Comparison of ENCODE assay signal across 17 cellular contexts in genomic region chr2:143480586-143481230, GRCh38.
DNase-seq lines count a peak whose midpoint lies in the region; ATAC-seq and TF ChIP-seq lines count a peak whose summit lies in the region.
"Had no signal": no experiment of that assay in that cellular context is flagged by ENCODE, and none has a peak within 500 bp of the region (broad histone marks: within the 10 kb centered on the region; RNA-seq: fewer than 3 reads in every experiment).

No MANE protein-coding gene starts in this region.

- H3K36me3 ChIP-seq in sigmoid colon: no peaks in the 10 kb centered on the region
- no peaks in the 10 kb centered on the region for H3K36me3 ChIP-seq in OCI-LY7 (ENCODE audit: insufficient read depth, low read length)
- H3K36me3 ChIP-seq: ovary, WERI-Rb-1 had no signal

- intact Hi-C loops in Right ventricle myocardium inferior (cut with DNase I) (loop anchor here (5.0 kb wide), 1 partner anchor 48 kb away; no protein-coding TSS in a partner anchor), cardiac septum (cut with DNase I) (loop anchor here (10.0 kb wide), 1 partner anchor 1634 kb away; no protein-coding TSS in a partner anchor), right cardiac atrium (cut with DNase I) (loop anchor here in 1 of 4 donors (5.0 kb wide), 1 partner anchor 48 kb away; no protein-coding TSS in a partner anchor), sigmoid colon (cut with DNase I) (no loop called here), OCI-LY7 (cut with micrococcal nuclease; ENCODE audit: unreplicated experiment) (loop anchor here (10.0 kb wide), 1 partner anchor 1726 kb away; no protein-coding TSS in a partner anchor)

- TF ChIP-seq POLR2A in sigmoid colon (IDR thresholded peaks at IDR 0.05): no peak

- peak; percentile 51 for ATAC-seq in Right ventricle myocardium inferior
- peak; percentile 12 to 46 for ATAC-seq in right cardiac atrium
- ATAC-seq in HG03432 (IDR thresholded peaks at IDR 0.05; ENCODE audit: unreplicated experiment): no peak
- ATAC-seq: A549; activated CD8-positive, alpha-beta memory T cell treated with anti-CD3 and anti-CD28 coated beads, Interleukin-2, amount 10 ng/mL, durations not matched to agents 7 days and 5 days; esophagus mucosa; PC-3 had no signal

- 0 out of 2 replicates have a peak, but pooled peaks cover 3% of the 10 kb centered on the region for H3K9me2 ChIP-seq in OCI-LY7 (ENCODE audit: insufficient read depth, low read length)

- H2AFZ ChIP-seq in OCI-LY7 (ENCODE audit: low read length): no peak overlapping the region

- CTCF ChIA-PET in OCI-LY7 (lab: Charles Lee; ENCODE audit: unreplicated experiment): no interaction called here

- no peaks in the 10 kb centered on the region for H3K79me2 ChIP-seq in OCI-LY7 (ENCODE audit: insufficient read depth, low read depth, low read length)

- no peaks in the 10 kb centered on the region for H4K20me1 ChIP-seq in OCI-LY7 (ENCODE audit: insufficient read depth, low read length)

- H3K4me1 ChIP-seq in right cardiac atrium (ENCODE audit: control insufficient read depth, insufficient read depth, low read length): no peaks in the 10 kb centered on the region
- H3K4me1 ChIP-seq in sigmoid colon: no peaks in the 10 kb centered on the region
- H3K4me1 ChIP-seq in OCI-LY7 (ENCODE audit: insufficient read depth, low read length, poor library complexity, severe bottlenecking): no peaks in the 10 kb centered on the region
- H3K4me1 ChIP-seq: A549 had no signal

- no peaks in the 10 kb centered on the region for H3K27me3 ChIP-seq in right cardiac atrium (ENCODE audit: control insufficient read depth, insufficient read depth)
- H3K27me3 ChIP-seq in sigmoid colon: no peaks in the 10 kb centered on the region
- H3K27me3 ChIP-seq: ovary had no signal

- TF ChIP-seq CTCF in sigmoid colon (IDR thresholded peaks at IDR 0.05): no peak
- TF ChIP-seq CTCF in OCI-LY7 (conservative IDR thresholded peaks at IDR 0.05; ENCODE audit: low read length): no peak

- 48% methylated on average over 2 of the region's 2 CpGs for WGBS in right cardiac atrium
- WGBS in sigmoid colon, 2 donors: 54 to 68% methylated on average over 2 of the region's 2 CpGs

- BruUV-seq in OCI-LY7 (replicated peaks; lab: Mats Ljungman, UMichigan): no TSS peak

- TF ChIP-seq EP300 in sigmoid colon (IDR thresholded peaks at IDR 0.05): no peak

- H3K4me3 ChIP-seq in right cardiac atrium (ENCODE audit: low read length) (no peak overlapping the region), sigmoid colon (no peak overlapping the region), OCI-LY7 (ENCODE audit: low read depth, low read length, poor library complexity, severe bottlenecking) (no peak overlapping the region)
- H3K4me3 ChIP-seq: A549, ovary had no signal

- DNase-seq in Right ventricle myocardium inferior (ENCODE audit: missing footprints): no peak
- no peak for DNase-seq in cardiac septum (ENCODE audit: low spot score)
- no peak for DNase-seq in right cardiac atrium
- DNase-seq in sigmoid colon: no peak
- no peak for DNase-seq in NCI-H69 (lab: John Stamatoyannopoulos, UW)
- DNase-seq in OCI-LY7 (ENCODE audit: low spot score): no peak
- no peak for DNase-seq in stimulated activated CD4-positive, alpha-beta T cell treated with anti-CD3 and anti-CD28 coated beads, Interleukin-1b, Interleukin-23, amount 100 ng/mL, for 48 hours
- DNase-seq: activated CD8-positive, alpha-beta memory T cell treated with anti-CD3 and anti-CD28 coated beads, Interleukin-2, amount 10 ng/mL, durations not matched to agents 7 days and 5 days; activated naive CD4-positive, alpha-beta T cell treated with anti-CD3 and anti-CD28 coated beads, Interleukin-2, amount 50 U/mL, for 16 hours; GDM1; PC-3; stimulated activated CD4-positive, alpha-beta T cell treated with anti-CD3 and anti-CD28 coated beads, Interleukin-4, amount 100 ng/mL, for 1 hour; WERI-Rb-1 had no signal

- no peaks in the 10 kb centered on the region for H3K9me3 ChIP-seq in right cardiac atrium (ENCODE audit: control insufficient read depth, low read length)
- H3K9me3 ChIP-seq in sigmoid colon: no peaks in the 10 kb centered on the region
- H3K9me3 ChIP-seq in OCI-LY7 (ENCODE audit: low read length): no peaks in the 10 kb centered on the region
- H3K9me3 ChIP-seq: A549, ovary had no signal

- POLR2A ChIA-PET in OCI-LY7 (lab: Charles Lee): interaction anchor here (0.6 kb wide), 1 partner anchor 205 kb away, joined by 5 read pairs; no protein-coding TSS in a partner anchor

- H3K4me2 ChIP-seq in OCI-LY7 (ENCODE audit: low read length): no peak overlapping the region
- H3K4me2 ChIP-seq: A549 had no signal

- peak overlapping the region; percentile 89 for H3K27ac ChIP-seq in right cardiac atrium (ENCODE audit: low read length)
- H3K27ac ChIP-seq in sigmoid colon: peak overlapping the region; percentile 2 to 58 (median 56)
- no peak overlapping the region for H3K27ac ChIP-seq in OCI-LY7 (ENCODE audit: low read depth, low read length, poor library complexity, severe bottlenecking)
- H3K27ac ChIP-seq: A549, WERI-Rb-1 had no signal
